In the genomic region with DNA sequence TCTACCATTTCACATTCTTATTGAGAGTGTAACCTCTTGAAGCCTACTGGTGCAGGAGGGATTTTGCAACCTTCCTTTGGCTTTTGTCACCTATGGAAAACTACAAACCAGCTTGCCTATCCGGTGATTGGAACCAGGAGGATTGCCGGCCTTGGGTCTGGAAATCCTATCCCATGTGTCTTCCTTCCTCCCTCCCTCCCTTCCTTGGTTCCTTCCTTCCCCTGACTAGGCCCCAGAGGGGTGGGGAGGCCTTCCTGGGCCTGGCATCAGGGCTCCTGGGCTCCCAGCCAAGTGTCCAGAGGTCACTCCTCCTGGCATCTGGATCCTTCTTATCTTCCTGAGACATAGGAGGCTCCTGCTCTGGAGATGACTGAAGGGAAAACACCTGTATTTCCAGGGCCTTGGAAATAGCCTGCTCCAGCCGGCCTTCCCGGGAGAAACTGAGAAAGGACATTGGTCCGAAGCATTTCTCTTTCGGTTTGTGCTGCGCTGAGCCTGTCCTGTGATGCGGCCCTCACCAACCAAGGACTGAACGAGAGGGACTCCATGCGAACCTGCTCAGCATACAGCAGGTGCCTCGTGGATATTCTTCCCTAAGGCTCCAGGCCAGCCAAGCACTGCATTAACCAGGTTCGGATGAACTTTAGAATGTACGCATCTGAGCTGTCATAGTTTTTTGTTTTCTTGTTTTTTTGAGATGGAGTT, we compare ENCODE assay signal across 9 cellular contexts. TPM values are rescaled to one million over a fixed set of nuclear protein-coding genes. Genes with fewer than 3 reads are reported as not detected.
DNase-seq lines count a peak whose midpoint lies in the region; ATAC-seq and TF ChIP-seq lines count a peak whose summit lies in the region.
"Had no signal": no experiment of that assay in that cellular context is flagged by ENCODE, and none has a peak within 500 bp of the region (broad histone marks: within the 10 kb centered on the region; RNA-seq: fewer than 3 reads in every experiment).

No MANE protein-coding gene starts in this region.

- intact Hi-C loops in body of pancreas (cut with DNase I), result no loop called here
- intact Hi-C loops in activated CD8-positive, alpha-beta T cell treated with anti-CD3 and anti-CD28 coated beads for 36 hours (cut with micrococcal nuclease), result no loop called here
- intact Hi-C loops in activated CD4-positive, alpha-beta T cell treated with anti-CD3 and anti-CD28 coated beads for 36 hours (cut with DNase I, micrococcal nuclease), result no loop called here

- H3K9me3 Mint-ChIP-seq in activated CD8-positive, alpha-beta T cell treated with anti-CD3 and anti-CD28 coated beads for 36 hours, result no peaks in the 10 kb centered on the region
- no peaks in the 10 kb centered on the region for H3K9me3 Mint-ChIP-seq in activated CD4-positive, alpha-beta T cell treated with anti-CD3 and anti-CD28 coated beads for 36 hours (ENCODE audit: low read depth)
- H3K9me3 Mint-ChIP-seq: naive thymus-derived CD4-positive, alpha-beta T cell had no signal

- CTCF ChIA-PET in activated CD8-positive, alpha-beta T cell treated with anti-CD3 and anti-CD28 coated beads for 36 hours (lab: Charles Lee), result no interaction called here
- CTCF ChIA-PET in activated CD4-positive, alpha-beta T cell treated with anti-CD3 and anti-CD28 coated beads for 36 hours (lab: Charles Lee), result interaction anchor here (3.5 kb wide), 1 partner anchor 70 kb away, joined by 24 read pairs; a partner anchor contains a TSS

- DNase-seq in NCI-H2227 (lab: John Stamatoyannopoulos, UW; ENCODE audit: unreplicated experiment), result peak; percentile 21
- peak; percentile 77 to 88 (median 84) for DNase-seq in body of pancreas
- DNase-seq in left kidney (ENCODE audit: low read depth, low spot score), result peak; percentile 58
- DNase-seq in activated CD8-positive, alpha-beta T cell treated with anti-CD3 and anti-CD28 coated beads for 36 hours, result no peak
- no peak for DNase-seq in activated CD4-positive, alpha-beta T cell treated with anti-CD3 and anti-CD28 coated beads for 36 hours
- DNase-seq: naive thymus-derived CD4-positive, alpha-beta T cell; NCI-H1105 had no signal

- 33 to 42% methylated on average over 9 to 13 of the region's 13 CpGs for WGBS in body of pancreas, 2 donors

- no peak overlapping the region for H3K27ac Mint-ChIP-seq in activated CD8-positive, alpha-beta T cell treated with anti-CD3 and anti-CD28 coated beads for 36 hours
- no peak overlapping the region for H3K27ac Mint-ChIP-seq in activated CD4-positive, alpha-beta T cell treated with anti-CD3 and anti-CD28 coated beads for 36 hours

- H3K4me3 ChIP-seq in body of pancreas (no peak overlapping the region), stomach smooth muscle (ENCODE audit: low read length in 2 of 2) (peak overlapping the region in 1 of 2 donors; percentile 15)

- H3K27ac ChIP-seq in body of pancreas, result peak overlapping the region; percentile 82 to 92 (median 88)
- H3K27ac ChIP-seq in stomach smooth muscle (ENCODE audit: low read length), result peak overlapping the region; percentile 95

- peaks cover 43% of the 10 kb centered on the region for H3K4me1 Mint-ChIP-seq in activated CD8-positive, alpha-beta T cell treated with anti-CD3 and anti-CD28 coated beads for 36 hours (ENCODE audit: low read depth)
- peaks cover 32% of the 10 kb centered on the region for H3K4me1 Mint-ChIP-seq in activated CD4-positive, alpha-beta T cell treated with anti-CD3 and anti-CD28 coated beads for 36 hours

- H3K36me3 ChIP-seq in body of pancreas (replicated peaks in 1 of 2; ENCODE audit: insufficient read depth in 1 of 2, low read depth in 2 of 2), result no peaks in the 10 kb centered on the region
- no peaks in the 10 kb centered on the region for H3K36me3 ChIP-seq in stomach smooth muscle (ENCODE audit: control insufficient read depth in 2 of 2, insufficient read depth in 2 of 2, low read length in 2 of 2)

- no peaks in the 10 kb centered on the region for H3K27me3 ChIP-seq in body of pancreas
- no peaks in the 10 kb centered on the region for H3K27me3 ChIP-seq in stomach smooth muscle (ENCODE audit: control insufficient read depth in 1 of 2, insufficient read depth in 2 of 2, low read length in 2 of 2)

- no peak overlapping the region for H3K4me3 Mint-ChIP-seq in activated CD8-positive, alpha-beta T cell treated with anti-CD3 and anti-CD28 coated beads for 36 hours
- no peak overlapping the region for H3K4me3 Mint-ChIP-seq in activated CD4-positive, alpha-beta T cell treated with anti-CD3 and anti-CD28 coated beads for 36 hours
- H3K4me3 Mint-ChIP-seq: naive thymus-derived CD4-positive, alpha-beta T cell had no signal

- H3K36me3 Mint-ChIP-seq in activated CD8-positive, alpha-beta T cell treated with anti-CD3 and anti-CD28 coated beads for 36 hours (ENCODE audit: low read depth), result no peaks in the 10 kb centered on the region
- no peaks in the 10 kb centered on the region for H3K36me3 Mint-ChIP-seq in activated CD4-positive, alpha-beta T cell treated with anti-CD3 and anti-CD28 coated beads for 36 hours (ENCODE audit: low read depth)
- H3K36me3 Mint-ChIP-seq: naive thymus-derived CD4-positive, alpha-beta T cell had no signal

- ATAC-seq in body of pancreas (peak; percentile 27), GM21390 (IDR thresholded peaks at IDR 0.05; ENCODE audit: unreplicated experiment) (no peak)
- ATAC-seq in activated CD8-positive, alpha-beta T cell treated with anti-CD3 and anti-CD28 coated beads for 36 hours, result no peak
- no peak for ATAC-seq in activated CD4-positive, alpha-beta T cell treated with anti-CD3 and anti-CD28 coated beads for 36 hours
- ATAC-seq: naive thymus-derived CD4-positive, alpha-beta T cell had no signal

- no peak for TF ChIP-seq POLR2A in body of pancreas (IDR thresholded peaks at IDR 0.05)

- no peak for TF ChIP-seq CTCF in body of pancreas (IDR thresholded peaks at IDR 0.05)
- TF ChIP-seq CTCF in activated CD8-positive, alpha-beta T cell treated with anti-CD3 and anti-CD28 coated beads for 36 hours (IDR thresholded peaks at IDR 0.05), result no peak

- peak overlapping the region; percentile 55 to 68 for H3K9ac ChIP-seq in stomach smooth muscle (ENCODE audit: low read length in 2 of 2)

- H3K9me3 ChIP-seq in body of pancreas, result no peaks in the 10 kb centered on the region
- no peaks in the 10 kb centered on the region for H3K9me3 ChIP-seq in stomach smooth muscle (ENCODE audit: control insufficient read depth in 2 of 2, low read length in 2 of 2)

- H3K4me1 ChIP-seq in body of pancreas, result peaks cover 72% of the 10 kb centered on the region
- peaks cover 42% of the 10 kb centered on the region for H3K4me1 ChIP-seq in stomach smooth muscle (ENCODE audit: control insufficient read depth, insufficient read depth, low read length)

- POLR2A ChIA-PET in activated CD8-positive, alpha-beta T cell treated with anti-CD3 and anti-CD28 coated beads for 36 hours (lab: Charles Lee), result interaction anchor here (1.2 to 11.8 kb wide), 2 partner anchors 21 to 67 kb away, joined by 3 to 157 read pairs; a partner anchor contains a TSS
- POLR2A ChIA-PET in activated CD4-positive, alpha-beta T cell treated with anti-CD3 and anti-CD28 coated beads for 36 hours (lab: Charles Lee), result no interaction called here

- H3K27me3 Mint-ChIP-seq in activated CD8-positive, alpha-beta T cell treated with anti-CD3 and anti-CD28 coated beads for 36 hours, result no peaks in the 10 kb centered on the region
- no peaks in the 10 kb centered on the region for H3K27me3 Mint-ChIP-seq in activated CD4-positive, alpha-beta T cell treated with anti-CD3 and anti-CD28 coated beads for 36 hours
- H3K27me3 Mint-ChIP-seq: naive thymus-derived CD4-positive, alpha-beta T cell had no signal

RNA-seq across cellular contexts. Expression of a gene that starts 43.4 kb away (rescaled TPM):
- 10 to 100 TPM; 39.6 to 43.1 TPM for total RNA-seq in body of pancreas
- total RNA-seq in activated CD8-positive, alpha-beta T cell treated with anti-CD3 and anti-CD28 coated beads for 36 hours, result 100 to 1,000 TPM; 361 to 393 TPM
- total RNA-seq in activated CD4-positive, alpha-beta T cell treated with anti-CD3 and anti-CD28 coated beads for 36 hours, result 100 to 1,000 TPM; 374 to 425 TPM

Comparison
In these comparisons a context has a peak if more than half of its experiments do, and no peak if none do; other contexts are left out.
1. DNase-seq: peak in NCI-H2227 (single experiment), body of pancreas (4 of 4) and left kidney (single experiment); none in activated CD8-positive, alpha-beta T cell treated with anti-CD3 and anti-CD28 coated beads for 36 hours (single experiment) and activated CD4-positive, alpha-beta T cell treated with anti-CD3 and anti-CD28 coated beads for 36 hours (single experiment).
2. RNA of a gene that starts 43.4 kb away (total RNA-seq): 374 to 425 TPM in activated CD4-positive, alpha-beta T cell treated with anti-CD3 and anti-CD28 coated beads for 36 hours and 361 to 393 TPM in activated CD8-positive, alpha-beta T cell treated with anti-CD3 and anti-CD28 coated beads for 36 hours; 39.6 to 43.1 TPM in body of pancreas; every median in the first group is over 4 times any median in the second.